15 cellular contexts compared by ENCODE assay signal in genomic region chr10:70418229-70418628, GRCh38. TPM values are rescaled to one million over a fixed set of nuclear protein-coding genes. Genes with fewer than 3 reads are reported as not detected.
A peak's percentile ranks its signal among the peaks of the same experiment; 100 is the strongest.
DNase-seq lines count a peak whose midpoint lies in the region; ATAC-seq, FAIRE-seq and TF ChIP-seq lines count a peak whose summit lies in the region.
"Had no signal": no experiment of that assay in that cellular context is flagged by ENCODE, and none has a peak within 500 bp of the region (broad histone marks: within the 10 kb centered on the region; RNA-seq: fewer than 3 reads in every experiment).

No MANE protein-coding gene starts in this region.

- no peak overlapping the region for H3K4me3 Mint-ChIP-seq in activated naive CD8-positive, alpha-beta T cell
- no peak overlapping the region for H3K4me3 Mint-ChIP-seq in activated T-helper 1 cell treated with anti-CD3 and anti-CD28 coated beads, Interleukin-12 subunit alpha, Interleukin-12 subunit beta, Interleukin-2, Interleukin-4 antibody, amounts not matched to agents 30 ng/mL and 10 ng/mL and 1 ng/mL, durations not matched to agents 14 hours and 24 hours and 36 hours

- peaks cover 0 to 34% (median 17%) of the 10 kb centered on the region in 4 donors for H3K36me3 ChIP-seq in transverse colon

- H3K27me3 ChIP-seq in transverse colon = no peaks in the 10 kb centered on the region
- H3K27me3 ChIP-seq: sigmoid colon had no signal

- H3K27ac Mint-ChIP-seq in activated naive CD8-positive, alpha-beta T cell = peak overlapping the region; percentile 74
- H3K27ac Mint-ChIP-seq in activated T-helper 1 cell treated with anti-CD3 and anti-CD28 coated beads, Interleukin-12 subunit alpha, Interleukin-12 subunit beta, Interleukin-2, Interleukin-4 antibody, amounts not matched to agents 30 ng/mL and 10 ng/mL and 1 ng/mL, durations not matched to agents 14 hours and 24 hours and 36 hours = no peak overlapping the region

- no peak overlapping the region for H3K27ac ChIP-seq in A549
- peak overlapping the region in 1 of 4 donors; percentile 22 for H3K27ac ChIP-seq in transverse colon

- TF ChIP-seq CTCF in A549 (IDR thresholded peaks at IDR 0.05) (no peak), transverse colon (IDR thresholded peaks at IDR 0.05) (no peak)

- H3K36me3 Mint-ChIP-seq in activated naive CD8-positive, alpha-beta T cell = peaks cover 10% of the 10 kb centered on the region
- peaks cover 34% of the 10 kb centered on the region for H3K36me3 Mint-ChIP-seq in activated T-helper 1 cell treated with anti-CD3 and anti-CD28 coated beads, Interleukin-12 subunit alpha, Interleukin-12 subunit beta, Interleukin-2, Interleukin-4 antibody, amounts not matched to agents 30 ng/mL and 10 ng/mL and 1 ng/mL, durations not matched to agents 14 hours and 24 hours and 36 hours (ENCODE audit: low read depth)

- in situ Hi-C loops in transverse colon (cut with MboI; ENCODE audit: low pct_ligation_motif_present in 1 of 4, low pct_unique_long_range_greater_than_20kb in 1 of 4, low sequenced_read_pairs in 3 of 4) = no loop called here

- peak overlapping the region; percentile 39 for H3K4me2 ChIP-seq in A549

- 91% methylated on average over 1 of the region's 1 CpG for WGBS in A549 (ENCODE audit: missing lambda C conversion rate)
- 60 to 74% methylated on average over 1 of the region's 1 CpG for WGBS in transverse colon (ENCODE audit: low coverage in 1 of 2), 2 donors

- H3K4me3 ChIP-seq in A549 = no peak overlapping the region
- no peak overlapping the region for H3K4me3 ChIP-seq in transverse colon
- H3K4me3 ChIP-seq: sigmoid colon had no signal

- peak in 1 of 2 experiments; percentile 10 for DNase-seq in A549 (ENCODE audit: low read depth in 1 of 2, low spot score in 1 of 2)
- peak; percentile 63 for DNase-seq in EH (ENCODE audit: low read depth)
- peak; percentile 18 for DNase-seq in glomerular visceral epithelial cell (ENCODE audit: extremely low spot score)
- DNase-seq in anterior cingulate cortex (lab: John Stamatoyannopoulos, UW) = no peak
- no peak for DNase-seq in transverse colon
- DNase-seq in activated T-helper 1 cell treated with anti-CD3 and anti-CD28 coated beads, Interleukin-12 subunit alpha, Interleukin-12 subunit beta, Interleukin-2, Interleukin-4 antibody, amounts not matched to agents 30 ng/mL and 10 ng/mL and 1 ng/mL, durations not matched to agents 14 hours and 24 hours and 36 hours (ENCODE audit: low spot score) = no peak
- DNase-seq: activated effector memory CD4-positive, alpha-beta T cell treated with Interleukin-2 at 50 U/mL for 16 hours; Caco-2; NCI-H446 treated with DMSO at 0.1 percent for 48 hours; sigmoid colon had no signal

- H3K27me3 Mint-ChIP-seq in activated naive CD8-positive, alpha-beta T cell = no peaks in the 10 kb centered on the region
- H3K27me3 Mint-ChIP-seq in activated T-helper 1 cell treated with anti-CD3 and anti-CD28 coated beads, Interleukin-12 subunit alpha, Interleukin-12 subunit beta, Interleukin-2, Interleukin-4 antibody, amounts not matched to agents 30 ng/mL and 10 ng/mL and 1 ng/mL, durations not matched to agents 14 hours and 24 hours and 36 hours (ENCODE audit: insufficient read depth) = no peaks in the 10 kb centered on the region

- no peak for TF ChIP-seq POLR2A in A549 (IDR thresholded peaks at IDR 0.05; ENCODE audit: low read length)
- no peak for TF ChIP-seq POLR2A in transverse colon (IDR thresholded peaks at IDR 0.05)

- TF ChIP-seq EP300 in A549 (IDR thresholded peaks at IDR 0.05) (no peak), transverse colon (IDR thresholded peaks at IDR 0.05; ENCODE audit: low read depth) (no peak)

- POLR2A ChIA-PET in A549 (lab: Yijun Ruan, JAX) = interaction anchor here (1.1 to 1.5 kb wide), 2 partner anchors 12 to 14 kb away, joined by 5 read pairs; partner anchors contain the start of gene EIF4EBP2

- CTCF ChIA-PET in A549 (lab: Yijun Ruan, JAX) = interaction anchor here (0.8 to 1.7 kb wide), 5 partner anchors 10 to 123 kb away, joined by 3 read pairs; no protein-coding TSS in a partner anchor

- ATAC-seq in A549 (peak; percentile 56 to 66), HG02938 (IDR thresholded peaks at IDR 0.05; ENCODE audit: unreplicated experiment) (no peak)

- no peak for TF ChIP-seq RAD21 in A549 (conservative IDR thresholded peaks at IDR 0.05 in 1 of 2, IDR thresholded peaks at IDR 0.05 in 1 of 2)

- peaks cover 14% of the 10 kb centered on the region for H3K4me1 ChIP-seq in A549
- peaks cover 0 to 3% (median 0%) of the 10 kb centered on the region in 4 donors for H3K4me1 ChIP-seq in transverse colon

- no peak for FAIRE-seq in A549 (lab: Jason Lieb, UNC)
- FAIRE-seq: H1, urothelium cell line had no signal

- no peaks in the 10 kb centered on the region for H3K9me3 Mint-ChIP-seq in activated naive CD8-positive, alpha-beta T cell (ENCODE audit: low read depth)
- no peaks in the 10 kb centered on the region for H3K9me3 Mint-ChIP-seq in activated T-helper 1 cell treated with anti-CD3 and anti-CD28 coated beads, Interleukin-12 subunit alpha, Interleukin-12 subunit beta, Interleukin-2, Interleukin-4 antibody, amounts not matched to agents 30 ng/mL and 10 ng/mL and 1 ng/mL, durations not matched to agents 14 hours and 24 hours and 36 hours

- peaks cover 32% of the 10 kb centered on the region for H3K4me1 Mint-ChIP-seq in activated naive CD8-positive, alpha-beta T cell (ENCODE audit: low read depth)
- peaks cover 30% of the 10 kb centered on the region for H3K4me1 Mint-ChIP-seq in activated T-helper 1 cell treated with anti-CD3 and anti-CD28 coated beads, Interleukin-12 subunit alpha, Interleukin-12 subunit beta, Interleukin-2, Interleukin-4 antibody, amounts not matched to agents 30 ng/mL and 10 ng/mL and 1 ng/mL, durations not matched to agents 14 hours and 24 hours and 36 hours (ENCODE audit: low read depth)

- intact Hi-C loops in transverse colon (cut with DNase I; ENCODE audit: low total_unique reads) = no loop called here
- intact Hi-C loops in activated T-helper 1 cell treated with anti-CD3 and anti-CD28 coated beads, Interleukin-12 subunit alpha, Interleukin-12 subunit beta, Interleukin-2, Interleukin-4 antibody, amounts not matched to agents 30 ng/mL and 10 ng/mL and 1 ng/mL, durations not matched to agents 14 hours and 24 hours and 36 hours (cut with micrococcal nuclease) = no loop called here

- H3K9me3 ChIP-seq in A549 = no peaks in the 10 kb centered on the region
- no peaks in the 10 kb centered on the region for H3K9me3 ChIP-seq in transverse colon
- H3K9me3 ChIP-seq: Caco-2, sigmoid colon had no signal

TF ChIP-seq in A549, 52 proteins besides CTCF, POLR2A, EP300 and RAD21 (continues in another document):
- TF ChIP-seq, protein P1, sequence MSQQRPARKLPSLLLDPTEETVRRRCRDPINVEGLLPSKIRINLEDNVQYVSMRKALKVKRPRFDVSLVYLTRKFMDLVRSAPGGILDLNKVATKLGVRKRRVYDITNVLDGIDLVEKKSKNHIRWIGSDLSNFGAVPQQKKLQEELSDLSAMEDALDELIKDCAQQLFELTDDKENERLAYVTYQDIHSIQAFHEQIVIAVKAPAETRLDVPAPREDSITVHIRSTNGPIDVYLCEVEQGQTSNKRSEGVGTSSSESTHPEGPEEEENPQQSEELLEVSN (IDR thresholded peaks at IDR 0.05; ENCODE audit: borderline replicate concordance, low read depth) = no peak
- TF ChIP-seq ESRRA (IDR thresholded peaks at IDR 0.05; ENCODE audit: borderline replicate concordance, low read length) = no peak
- no peak for TF ChIP-seq ZNF302 (CRISPR knock-in tag; IDR thresholded peaks at IDR 0.05)
- TF ChIP-seq CBX2 (IDR thresholded peaks at IDR 0.05; ENCODE audit: borderline replicate concordance, low read depth) = no peak
- no peak for TF ChIP-seq CEBPB (IDR thresholded peaks at IDR 0.05)
- TF ChIP-seq JUNB (IDR thresholded peaks at IDR 0.05) = no peak

RNA-seq across cellular contexts. Expression of gene EIF4EBP2, which starts 14.3 kb away (rescaled TPM):
- polyA plus RNA-seq in A549 (2011; rRNA removed) = 15.4 and 17.7 TPM in 2 replicates
- polyA plus RNA-seq in A549 (2012; cell fraction: cytosol; rRNA removed) = 3.5 and 4.7 TPM in 2 replicates
- polyA plus RNA-seq in A549 (2012; cell fraction: nucleus; rRNA removed) = 2.0 and 3.7 TPM in 2 replicates
- polyA plus RNA-seq in A549 (2017; fragmentation: RNase III; extraction: RNeasy Plus Mini Kit Qiagen cat#74134 plus additional on column Dnase treatment) = 12.2 to 13.0 TPM (median 12.2 TPM) in 3 replicates
- 19.4 and 19.8 TPM in 2 replicates for polyA minus RNA-seq in A549 (2011; rRNA and poly(A)+ RNA removed)
- total RNA-seq in transverse colon = 100 to 1,000 TPM in 3 of 4 donors, 10 to 100 TPM in 1; 43.6 to 117 (median 110) TPM
- 36.6 and 37.7 TPM in 2 replicates for total RNA-seq in activated T-helper 1 cell treated with anti-CD3 and anti-CD28 coated beads, Interleukin-12 subunit alpha, Interleukin-12 subunit beta, Interleukin-2, Interleukin-4 antibody, amounts not matched to agents 30 ng/mL and 10 ng/mL and 1 ng/mL, durations not matched to agents 14 hours and 24 hours and 36 hours

RNA-seq across cellular contexts. Expression of gene NODAL, which starts 23.3 kb away (rescaled TPM):
- polyA plus RNA-seq in A549 (2011; rRNA removed) = not detected in 2 replicates
- not detected in 2 replicates for polyA plus RNA-seq in A549 (2012; cell fraction: cytosol; rRNA removed)
- not detected in 2 replicates for polyA plus RNA-seq in A549 (2012; cell fraction: nucleus; rRNA removed)
- polyA plus RNA-seq in A549 (2017; fragmentation: RNase III; extraction: RNeasy Plus Mini Kit Qiagen cat#74134 plus additional on column Dnase treatment) = not detected in 3 replicates
- polyA minus RNA-seq in A549 (2011; rRNA and poly(A)+ RNA removed) = not detected in 2 replicates
- total RNA-seq in transverse colon = not detected
- total RNA-seq in activated T-helper 1 cell treated with anti-CD3 and anti-CD28 coated beads, Interleukin-12 subunit alpha, Interleukin-12 subunit beta, Interleukin-2, Interleukin-4 antibody, amounts not matched to agents 30 ng/mL and 10 ng/mL and 1 ng/mL, durations not matched to agents 14 hours and 24 hours and 36 hours = not detected in 2 replicates
- total RNA-seq: dermis microvascular lymphatic vessel endothelial cell, sigmoid colon had no signal
- polyA plus RNA-seq: sigmoid colon had no signal

RNA-seq across cellular contexts. Expression of gene LRRC20, which starts 35.8 kb away (rescaled TPM):
- polyA plus RNA-seq in A549 (2011; rRNA removed) (16.5 and 19.6 TPM in 2 replicates), A549 (2017; fragmentation: RNase III; extraction: RNeasy Plus Mini Kit Qiagen cat#74134 plus additional on column Dnase treatment) (19.0 to 22.1 TPM (median 20.7 TPM) in 3 replicates)
- polyA plus RNA-seq in A549 (2012; cell fraction: cytosol; rRNA removed) = 41.6 and 54.1 TPM in 2 replicates
- polyA plus RNA-seq in A549 (2012; cell fraction: nucleus; rRNA removed) = 53.3 and 53.9 TPM in 2 replicates
- 14.3 and 18.8 TPM in 2 replicates for polyA minus RNA-seq in A549 (2011; rRNA and poly(A)+ RNA removed)
- 10 to 100 TPM in 1 of 4 donors, 1 to 10 TPM in 3; 2.8 to 10.5 (median 5.9) TPM for total RNA-seq in transverse colon
- total RNA-seq in activated T-helper 1 cell treated with anti-CD3 and anti-CD28 coated beads, Interleukin-12 subunit alpha, Interleukin-12 subunit beta, Interleukin-2, Interleukin-4 antibody, amounts not matched to agents 30 ng/mL and 10 ng/mL and 1 ng/mL, durations not matched to agents 14 hours and 24 hours and 36 hours = 14.6 and 14.9 TPM in 2 replicates

Comparison
In these comparisons a context has a peak if more than half of its experiments do, and no peak if none do; other contexts are left out.
1. DNase-seq: peak in EH (single experiment) and glomerular visceral epithelial cell (single experiment); none in anterior cingulate cortex (0 of 58), transverse colon (single experiment) and activated T-helper 1 cell treated with anti-CD3 and anti-CD28 coated beads, Interleukin-12 subunit alpha, Interleukin-12 subunit beta, Interleukin-2, Interleukin-4 antibody, amounts not matched to agents 30 ng/mL and 10 ng/mL and 1 ng/mL, durations not matched to agents 14 hours and 24 hours and 36 hours (single experiment).